8 cellular contexts compared by ENCODE assay signal in genomic region chr11:65425971-65426838, GRCh38. TPM values are rescaled to one million over a fixed set of nuclear protein-coding genes. Genes with fewer than 3 reads are reported as not detected.
DNase-seq lines count a peak whose midpoint lies in the region; ATAC-seq and TF ChIP-seq lines count a peak whose summit lies in the region.

No MANE protein-coding gene starts in this region.

- no peaks in the 10 kb centered on the region for H3K9me3 Mint-ChIP-seq in WTC11
- no peaks in the 10 kb centered on the region for H3K9me3 Mint-ChIP-seq in osteocyte (ENCODE audit: unreplicated experiment)

- peaks cover 45% of the 10 kb centered on the region; the same call in 1 of the 2 replicates for H3K36me3 ChIP-seq in HUES6 (ENCODE audit: control insufficient read depth, insufficient read depth, low read length)
- peaks cover 14% of the 10 kb centered on the region for H3K36me3 ChIP-seq in fibroblast of lung (ENCODE audit: control insufficient read depth, insufficient read depth, low read length)

- H3K4me3 Mint-ChIP-seq in WTC11 (peak overlapping the region; percentile 69), osteocyte (ENCODE audit: unreplicated experiment) (peak overlapping the region; percentile 98)

- H3K4me2 ChIP-seq in fibroblast of lung (ENCODE audit: extremely low read depth, insufficient read depth, low read length): peak overlapping the region; percentile 86

- H3K27ac Mint-ChIP-seq in WTC11 (peak overlapping the region; percentile 28), osteocyte (ENCODE audit: unreplicated experiment) (peak overlapping the region; percentile 99)

- no peak overlapping the region for H2AFZ ChIP-seq in fibroblast of lung (ENCODE audit: low read length)

- H3K27me3 ChIP-seq in HUES6 (ENCODE audit: control insufficient read depth, insufficient read depth, low read length) (no peaks in the 10 kb centered on the region), fibroblast of lung (ENCODE audit: control insufficient read depth, insufficient read depth, low read length) (no peaks in the 10 kb centered on the region)

- H3K9me3 ChIP-seq in HUES6 (ENCODE audit: control insufficient read depth, insufficient read depth, low read depth, low read length) (no peaks in the 10 kb centered on the region), fibroblast of lung (ENCODE audit: control insufficient read depth, insufficient read depth, low read depth, low read length) (no peaks in the 10 kb centered on the region)

- TF ChIP-seq CTCF in WTC11 (IDR thresholded peaks at IDR 0.05): no peak
- TF ChIP-seq CTCF in fibroblast of lung (conservative IDR thresholded peaks at IDR 0.05 in 1 of 2, IDR thresholded peaks at IDR 0.05 in 1 of 2; ENCODE audit: low read depth in 1 of 2, low read length in 2 of 2): no peak
- no peak for TF ChIP-seq CTCF in osteocyte (IDR thresholded peaks at IDR 0.05)

- H3K9ac ChIP-seq in HUES6 (ENCODE audit: low read length) (peak overlapping the region; percentile 96), fibroblast of lung (ENCODE audit: insufficient read depth, low read length) (peak overlapping the region; percentile 100)

- POLR2A ChIA-PET in WTC11 (lab: Charles Lee): interaction anchor here (3.7 to 10.9 kb wide), 3 partner anchors 62 to 81 kb away, joined by 23 to 135 read pairs (median 88); partner anchors contain the start of gene MALAT1

- no peak overlapping the region for H3K27ac ChIP-seq in HUES6 (ENCODE audit: low read depth, low read length)
- H3K27ac ChIP-seq in fibroblast of lung (ENCODE audit: insufficient read depth, low read length): peak overlapping the region; percentile 100

- peaks cover 57% of the 10 kb centered on the region for H3K4me1 ChIP-seq in HUES6 (ENCODE audit: control insufficient read depth, insufficient read depth, low read length)
- peaks cover 2% of the 10 kb centered on the region for H3K4me1 ChIP-seq in fibroblast of lung (ENCODE audit: control insufficient read depth, extremely low read depth, insufficient read depth, low read length)

- CTCF ChIA-PET in WTC11 (lab: Charles Lee): interaction anchor here (2.3 to 12.8 kb wide), 2 partner anchors 10 to 42 kb away, joined by 16 to 224 read pairs; no protein-coding TSS in a partner anchor

- H3K79me2 ChIP-seq in fibroblast of lung (ENCODE audit: control insufficient read depth, insufficient read depth, low read length): peaks cover 92% of the 10 kb centered on the region

- H3K4me1 Mint-ChIP-seq in WTC11 (peaks cover 88% of the 10 kb centered on the region), osteocyte (ENCODE audit: unreplicated experiment) (peaks cover 79% of the 10 kb centered on the region)

- H3K27me3 Mint-ChIP-seq in WTC11 (ENCODE audit: low read depth) (no peaks in the 10 kb centered on the region), osteocyte (ENCODE audit: unreplicated experiment) (no peaks in the 10 kb centered on the region)

- H3K4me3 ChIP-seq in HUES6 (ENCODE audit: low read depth, low read length): peak overlapping the region; percentile 77
- H3K4me3 ChIP-seq in fibroblast of lung (replicated peaks in 1 of 4; ENCODE audit: control extremely low read depth in 1 of 4, insufficient read depth in 1 of 4, low read depth in 3 of 4, low read length in 4 of 4): peak overlapping the region; percentile 78 to 90 (median 86)

- no peaks in the 10 kb centered on the region for H3K36me3 Mint-ChIP-seq in WTC11
- peaks cover 51% of the 10 kb centered on the region for H3K36me3 Mint-ChIP-seq in osteocyte (ENCODE audit: unreplicated experiment)

- ATAC-seq in WTC11 (no peak), GM21367 (IDR thresholded peaks at IDR 0.05; ENCODE audit: unreplicated experiment) (no peak)

- DNase-seq in GM04504 (ENCODE audit: low read depth): peak; percentile 39
- no peak for DNase-seq in WTC11 (ENCODE audit: low spot score)
- DNase-seq in fibroblast of lung (ENCODE audit: low read depth in 2 of 2): peak; percentile 88 to 89
- DNase-seq in osteocyte (ENCODE audit: extremely low spot score, unreplicated experiment): no peak
- no peak for DNase-seq in NCI-H146 (lab: John Stamatoyannopoulos, UW)
- no peak for DNase-seq in GOT3 (lab: John Stamatoyannopoulos, UW)

- peaks cover 24% of the 10 kb centered on the region for H4K20me1 ChIP-seq in fibroblast of lung (ENCODE audit: control insufficient read depth, extremely low read depth, insufficient read depth, low read length)

TF ChIP-seq in WTC11, 78 proteins besides CTCF, POLR2A, EP300 and RAD21:
- no peak for TF ChIP-seq USF2 (CRISPR knock-in tag; IDR thresholded peaks at IDR 0.05)
- TF ChIP-seq TEAD1 (CRISPR knock-in tag; IDR thresholded peaks at IDR 0.05): no peak
- no peak for TF ChIP-seq RELA (CRISPR knock-in tag; IDR thresholded peaks at IDR 0.05; ENCODE audit: borderline replicate concordance)
- TF ChIP-seq STAT6 (CRISPR knock-in tag; conservative IDR thresholded peaks at IDR 0.05; ENCODE audit: low read depth): no peak
- TF ChIP-seq ZNF121 (CRISPR knock-in tag; IDR thresholded peaks at IDR 0.05): no peak

RNA-seq across cellular contexts. Expression of gene NEAT1, which starts 3.6 kb away (rescaled TPM):
- total RNA-seq in WTC11 (2021) (28.7 to 38.1 TPM (median 31.7 TPM) in 3 replicates), fibroblast of lung (177 and 299 TPM in 2 replicates), osteocyte (300 and 534 TPM in 2 replicates)
- polyA plus RNA-seq in fibroblast of lung: 40.6 and 40.9 TPM in 2 replicates
- polyA plus RNA-seq in fibroblast of lung (2012): 140 and 151 TPM in 2 replicates
- 61.4 and 179 TPM in 2 replicates for polyA minus RNA-seq in fibroblast of lung (ENCODE audit: low replicate concordance)

RNA-seq across cellular contexts. Expression of gene FRMD8, which starts 39.8 kb away (rescaled TPM):
- total RNA-seq in WTC11 (2021) (21.5 to 23.7 TPM (median 22.9 TPM) in 3 replicates), fibroblast of lung (14.9 and 17.5 TPM in 2 replicates), osteocyte (62.8 and 65.8 TPM in 2 replicates)
- 13.7 and 15.3 TPM in 2 replicates for polyA plus RNA-seq in fibroblast of lung
- polyA plus RNA-seq in fibroblast of lung (2012): 15.2 and 15.4 TPM in 2 replicates
- polyA minus RNA-seq in fibroblast of lung (ENCODE audit: low replicate concordance): 26.4 and 28.1 TPM in 2 replicates

RNA-seq across cellular contexts. Expression of gene SLC25A45, which starts 43.8 kb away (rescaled TPM):
- total RNA-seq in WTC11 (2021) (1.5 to 2.5 TPM (median 1.7 TPM) in 3 replicates), fibroblast of lung (1.0 and 1.5 TPM in 2 replicates), osteocyte (9.9 and 10.8 TPM in 2 replicates)
- 0.50 and 0.52 TPM in 2 replicates for polyA plus RNA-seq in fibroblast of lung
- polyA plus RNA-seq in fibroblast of lung (2012): 0.98 and 1.0 TPM in 2 replicates
- 0.85 and 1.8 TPM in 2 replicates for polyA minus RNA-seq in fibroblast of lung (ENCODE audit: low replicate concordance)

Comparison
In these comparisons a context has a peak if more than half of its experiments do, and no peak if none do; other contexts are left out.
1. DNase-seq: peak in GM04504 (single experiment) and fibroblast of lung (2 of 2); none in WTC11 (single experiment), osteocyte (single experiment), NCI-H146 (single experiment) and GOT3 (single experiment).